ENCODE assay signal across 14 cellular contexts in the genomic region with DNA sequence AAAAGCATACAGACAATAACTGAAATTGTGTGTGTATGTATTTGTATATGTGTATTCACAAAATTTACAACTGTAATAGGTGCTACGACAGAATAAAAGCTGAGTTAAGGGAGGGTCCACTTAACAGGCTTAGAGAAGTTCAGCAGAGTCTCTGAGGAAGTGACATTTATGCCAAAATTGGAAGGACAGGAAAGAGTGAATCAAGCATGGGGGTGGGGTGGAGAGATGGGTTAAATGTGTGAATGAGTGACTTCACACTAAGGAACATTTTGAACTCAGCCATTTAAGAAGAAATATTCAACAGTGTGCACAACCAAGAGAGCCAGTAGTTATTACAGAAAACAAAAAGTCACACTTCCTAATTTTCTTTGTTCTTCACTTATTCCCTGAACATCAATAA. TPM values are rescaled to one million over a fixed set of nuclear protein-coding genes. Genes with fewer than 3 reads are reported as not detected.
DNase-seq lines count a peak whose midpoint lies in the region; ATAC-seq and TF ChIP-seq lines count a peak whose summit lies in the region.
"Had no signal": no experiment of that assay in that cellular context is flagged by ENCODE, and none has a peak within 500 bp of the region (broad histone marks: within the 10 kb centered on the region; RNA-seq: fewer than 3 reads in every experiment).

No MANE protein-coding gene starts in this region.

- H3K4me1 ChIP-seq in vagina, result no peaks in the 10 kb centered on the region
- H3K4me1 ChIP-seq: BE2C, psoas muscle, SJSA1 had no signal

- no peaks in the 10 kb centered on the region for H3K9me3 Mint-ChIP-seq in activated naive CD4-positive, alpha-beta T cell treated with anti-CD3 and anti-CD28 coated beads, Interleukin-2, amount 50 U/mL, for 24 hours

- intact Hi-C loops in vagina (cut with DNase I), result no loop called here

- H3K4me3 Mint-ChIP-seq in activated naive CD4-positive, alpha-beta T cell treated with anti-CD3 and anti-CD28 coated beads, Interleukin-2, amount 50 U/mL, for 24 hours, result peak overlapping the region; percentile 27

- no peak overlapping the region for H3K4me3 ChIP-seq in vagina
- H3K4me3 ChIP-seq: mucosa of descending colon, psoas muscle, SJSA1 had no signal

- H3K27ac Mint-ChIP-seq in activated naive CD4-positive, alpha-beta T cell treated with anti-CD3 and anti-CD28 coated beads, Interleukin-2, amount 50 U/mL, for 24 hours, result peak overlapping the region; percentile 60

- TF ChIP-seq CTCF in vagina (IDR thresholded peaks at IDR 0.05), result no peak

- no peaks in the 10 kb centered on the region for H3K27me3 Mint-ChIP-seq in activated naive CD4-positive, alpha-beta T cell treated with anti-CD3 and anti-CD28 coated beads, Interleukin-2, amount 50 U/mL, for 24 hours

- no peaks in the 10 kb centered on the region for H3K9me3 ChIP-seq in vagina
- H3K9me3 ChIP-seq: BE2C, mucosa of descending colon, psoas muscle, SJSA1 had no signal

- H3K27ac ChIP-seq in vagina, result no peak overlapping the region
- H3K27ac ChIP-seq: psoas muscle, SJSA1 had no signal

- no peaks in the 10 kb centered on the region for H3K27me3 ChIP-seq in vagina
- H3K27me3 ChIP-seq: BE2C, SJSA1 had no signal

- no peaks in the 10 kb centered on the region for H3K36me3 Mint-ChIP-seq in activated naive CD4-positive, alpha-beta T cell treated with anti-CD3 and anti-CD28 coated beads, Interleukin-2, amount 50 U/mL, for 24 hours

- no peak for ATAC-seq in GM21526 (IDR thresholded peaks at IDR 0.05; ENCODE audit: low FRiP score, unreplicated experiment)
- no peak for ATAC-seq in GM21717 (IDR thresholded peaks at IDR 0.05; ENCODE audit: unreplicated experiment)
- ATAC-seq: mucosa of descending colon, psoas muscle had no signal

- H3K36me3 ChIP-seq in vagina, result no peaks in the 10 kb centered on the region
- H3K36me3 ChIP-seq: BE2C, SJSA1 had no signal

- TF ChIP-seq POLR2A in vagina (IDR thresholded peaks at IDR 0.05), result no peak

- peaks cover 52% of the 10 kb centered on the region for H3K4me1 Mint-ChIP-seq in activated naive CD4-positive, alpha-beta T cell treated with anti-CD3 and anti-CD28 coated beads, Interleukin-2, amount 50 U/mL, for 24 hours

- DNase-seq in activated naive CD4-positive, alpha-beta T cell (lab: John Stamatoyannopoulos, UW), result no peak
- DNase-seq in HT1080 (ENCODE audit: low read depth) (peak; percentile 30), UCSD-AML1 (lab: John Stamatoyannopoulos, UW; ENCODE audit: unreplicated experiment) (peak; percentile 10), pons (ENCODE audit: low spot score) (peak; percentile 48), vagina (ENCODE audit: extremely low spot score in 2 of 2) (no peak)
- DNase-seq: BE2C, NCI-H1436 treated with DMSO at 0.1 percent for 48 hours, NCI-H69, psoas muscle had no signal

RNA-seq across cellular contexts. Expression of gene RGS1, which starts 53.8 kb away (rescaled TPM):
- total RNA-seq in HT1080 (2014; rRNA removed; shearing (Covaris generic)), result not detected in 2 replicates
- polyA plus RNA-seq in HT1080 (2015; cell fraction: cytosol; rRNA removed), result not detected in 2 replicates
- not detected in 2 replicates for polyA plus RNA-seq in HT1080 (2015; cell fraction: nucleus; rRNA removed)
- total RNA-seq in vagina, result 145 TPM
- total RNA-seq: SJSA1 had no signal

Comparison
In these comparisons a context has a peak if more than half of its experiments do, and no peak if none do; other contexts are left out.
1. DNase-seq: peak in HT1080 (single experiment), UCSD-AML1 (single experiment) and pons (single experiment); none in activated naive CD4-positive, alpha-beta T cell (0 of 4) and vagina (0 of 2).
2. RNA of gene RGS1, which starts 53.8 kb away (total RNA-seq): 145 TPM in vagina (single experiment); not detected in HT1080; every median in the first group is over 100 times any median in the second.